Comparison of ENCODE assay signal across 10 cellular contexts in genomic region chr16:66081967-66082366, GRCh38.
DNase-seq lines count a peak whose midpoint lies in the region; ATAC-seq, FAIRE-seq and TF ChIP-seq lines count a peak whose summit lies in the region.
"Had no signal": no experiment of that assay in that cellular context is flagged by ENCODE, and none has a peak within 500 bp of the region (broad histone marks: within the 10 kb centered on the region; RNA-seq: fewer than 3 reads in every experiment).

No MANE protein-coding gene starts in this region.

- no peaks in the 10 kb centered on the region for H3K79me2 ChIP-seq in K562 (ENCODE audit: control insufficient read depth, insufficient read depth, low read length)

- H3K27ac ChIP-seq in HUES48 (ENCODE audit: low read depth, low read length) = peak overlapping the region; percentile 83
- H3K27ac ChIP-seq in K562 (ENCODE audit: extremely low read depth, low read depth, low read length) = no peak overlapping the region

- H3K9me3 Mint-ChIP-seq in T-cell = peaks cover 0 to 4% (median 0%) of the 10 kb centered on the region in 3 donors

- no TSS peak for BruUV-seq in K562 (replicated peaks; lab: Mats Ljungman, UMichigan)

- TF ChIP-seq EP300 in K562 (IDR thresholded peaks at IDR 0.05; ENCODE audit: low read length) = no peak

- H3K4me2 ChIP-seq in K562 (ENCODE audit: insufficient read depth, low read length) = no peak overlapping the region
- H3K4me2 ChIP-seq: SK-N-SH had no signal

- peaks cover 4 to 9% of the 10 kb centered on the region in 2 donors for H3K27me3 Mint-ChIP-seq in T-cell

- CTCF ChIA-PET in K562 (lab: Yijun Ruan, JAX; ENCODE audit: low intra/inter-chr PET ratio) (no interaction called here), T-cell (lab: Charles Lee) (no interaction called here)

- no peak for TF ChIP-seq RAD21 in K562 (CRISPR knock-in tag; conservative IDR thresholded peaks at IDR 0.05 in 1 of 2, IDR thresholded peaks at IDR 0.05 in 1 of 2)

- no peaks in the 10 kb centered on the region for H3K4me1 Mint-ChIP-seq in T-cell

- POLR2A ChIA-PET in K562 (lab: Yijun Ruan, JAX) (no interaction called here), T-cell (lab: Charles Lee) (no interaction called here)

- DNase-seq in AG10803 (ENCODE audit: low read depth) (peak; percentile 61), K562 (ENCODE audit: extremely low read depth in 1 of 4, low spot score in 3 of 4) (peak in 1 of 4 experiments; percentile 1), iris pigment epithelial cell (ENCODE audit: low read depth) (peak; percentile 63), T-cell (no peak)
- DNase-seq in activated effector memory CD4-positive, alpha-beta T cell treated with anti-CD3 and anti-CD28 coated beads, Interleukin-2, amount 50 U/mL, for 16 hours = no peak
- DNase-seq: activated CD4-positive, alpha-beta T cell treated with anti-CD3 and anti-CD28 coated beads for 4 hours; SK-N-SH had no signal

- H4K20me1 ChIP-seq in K562 (replicated peaks; ENCODE audit: control insufficient read depth, insufficient read depth, low read length) = no peaks in the 10 kb centered on the region

- TF ChIP-seq CTCF in AG10803 (conservative IDR thresholded peaks at IDR 0.05; ENCODE audit: low read length) (no peak), K562 (IDR thresholded peaks at IDR 0.05 in 2 of 3, conservative IDR thresholded peaks at IDR 0.05 in 1 of 3; ENCODE audit: insufficient read depth in 2 of 3, low read depth in 1 of 3, low read length in 3 of 3) (no peak)

- H3K9me1 ChIP-seq in K562 (ENCODE audit: control insufficient read depth, insufficient read depth, low read length) = no peaks in the 10 kb centered on the region

- no peak overlapping the region for H3K27ac Mint-ChIP-seq in T-cell

- FAIRE-seq in K562 (lab: Jason Lieb, UNC) = no peak

- H3K36me3 Mint-ChIP-seq in T-cell = no peaks in the 10 kb centered on the region

- 0% methylated on average over 4 of the region's 4 CpGs for WGBS in K562 (ENCODE audit: insufficient coverage, low coverage, missing lambda C conversion rate)

- H3K9ac ChIP-seq in HUES48 (ENCODE audit: low read depth, low read length) = no peak overlapping the region
- no peak overlapping the region for H3K9ac ChIP-seq in K562 (ENCODE audit: insufficient read depth in 1 of 2, low read depth in 2 of 2, low read length in 2 of 2)
- H3K9ac ChIP-seq: SK-N-SH had no signal

- in situ Hi-C loops in K562 (cut with MboI) = no loop called here

- H3K27me3 ChIP-seq in HUES48 (ENCODE audit: control insufficient read depth, insufficient read depth, low read length) (no peaks in the 10 kb centered on the region), K562 (ENCODE audit: control insufficient read depth in 2 of 2, insufficient read depth in 2 of 2, low read length in 2 of 2) (no peaks in the 10 kb centered on the region)

- H3K4me3 Mint-ChIP-seq in T-cell = no peak overlapping the region

- H3K36me3 ChIP-seq in HUES48 (ENCODE audit: control insufficient read depth, insufficient read depth, low read length) = no peaks in the 10 kb centered on the region
- H3K36me3 ChIP-seq in K562 (ENCODE audit: control insufficient read depth, insufficient read depth, low read length) = no peaks in the 10 kb centered on the region

- TF ChIP-seq POLR2A in K562 (conservative IDR thresholded peaks at IDR 0.05) = no peak

- no peak overlapping the region for H3K4me3 ChIP-seq in AG10803 (ENCODE audit: low read length)
- no peak overlapping the region for H3K4me3 ChIP-seq in HUES48 (ENCODE audit: low read depth, low read length)
- no peak overlapping the region for H3K4me3 ChIP-seq in K562

- H3K4me1 ChIP-seq in HUES48 (ENCODE audit: control insufficient read depth, insufficient read depth, low read length) = peaks cover 10% of the 10 kb centered on the region
- no peaks in the 10 kb centered on the region for H3K4me1 ChIP-seq in K562 (replicated peaks in 1 of 2; ENCODE audit: control insufficient read depth in 2 of 2, insufficient read depth in 2 of 2, low read length in 2 of 2)

- H3K9me3 ChIP-seq in HUES48 (ENCODE audit: control insufficient read depth, insufficient read depth, low read length) (no peaks in the 10 kb centered on the region), K562 (replicated peaks; ENCODE audit: control insufficient read depth, insufficient read depth, low read depth, low read length) (no peaks in the 10 kb centered on the region)
- H3K9me3 ChIP-seq: SK-N-SH had no signal

- intact Hi-C loops in K562 (cut with micrococcal nuclease) = no loop called here

- ATAC-seq in K562 (no peak), HG03159 (IDR thresholded peaks at IDR 0.05; ENCODE audit: unreplicated experiment) (no peak), T-cell (replicated peaks in 1 of 4) (no peak), HG02623 (IDR thresholded peaks at IDR 0.05; ENCODE audit: unreplicated experiment) (no peak)

- H2AFZ ChIP-seq in K562 (ENCODE audit: low read depth, low read length) = no peak overlapping the region

TF ChIP-seq in K562, 482 proteins besides CTCF, POLR2A, EP300 and RAD21:
- TF ChIP-seq ATF3 (IDR thresholded peaks at IDR 0.05) = peak; percentile 42; the same call in 1 of the 2 replicates
- no peak for TF ChIP-seq ATF3 (CRISPR knock-in tag; conservative IDR thresholded peaks at IDR 0.05)
- TF ChIP-seq MAFG (tag; conservative IDR thresholded peaks at IDR 0.05) = no peak
- no peak for TF ChIP-seq HDGF (IDR thresholded peaks at IDR 0.05)

Comparison
In these comparisons a context has a peak if more than half of its experiments do, and no peak if none do; other contexts are left out.
1. DNase-seq: peak in AG10803 (single experiment) and iris pigment epithelial cell (single experiment); none in T-cell (0 of 34) and activated effector memory CD4-positive, alpha-beta T cell treated with anti-CD3 and anti-CD28 coated beads, Interleukin-2, amount 50 U/mL, for 16 hours (single experiment).